In the genomic region with DNA sequence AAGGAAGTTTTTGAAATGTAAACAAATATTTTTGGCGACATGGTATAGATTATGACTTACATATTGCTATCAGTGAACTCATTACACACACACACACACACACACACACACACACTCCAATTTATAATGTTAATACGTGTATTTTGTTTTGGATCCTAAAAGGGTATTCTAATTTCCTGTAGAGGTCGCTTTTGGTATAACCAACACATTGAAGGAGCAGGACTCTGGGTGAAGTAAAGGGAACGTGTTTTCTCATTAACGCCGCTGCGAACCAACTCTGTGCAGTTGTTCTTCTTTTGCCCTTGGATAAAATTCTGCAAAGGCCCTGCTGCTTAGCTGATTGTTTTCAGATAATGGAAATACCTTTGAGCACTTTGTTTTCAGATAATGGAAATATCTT, we compare ENCODE assay signal across 8 cellular contexts.
DNase-seq lines count a peak whose midpoint lies in the region; FAIRE-seq and TF ChIP-seq lines count a peak whose summit lies in the region.
"Had no signal": no experiment of that assay in that cellular context is flagged by ENCODE, and none has a peak within 500 bp of the region (broad histone marks: within the 10 kb centered on the region; RNA-seq: fewer than 3 reads in every experiment).

No MANE protein-coding gene starts in this region.

- H3K36me3 ChIP-seq in OCI-LY3 (replicated peaks; ENCODE audit: low read depth, low read length), result no peaks in the 10 kb centered on the region

- FAIRE-seq in GM18507 (lab: Jason Lieb, UNC), result no peak

- DNase-seq in GM18507 (ENCODE audit: extremely low spot score, insufficient read length, low read depth) (peak; percentile 1), HFF-Myc (ENCODE audit: extremely low read depth, low read depth) (no peak), medulla oblongata (ENCODE audit: extremely low spot score) (peak; percentile 60), COLO668 (lab: John Stamatoyannopoulos, UW; ENCODE audit: unreplicated experiment) (no peak), NCI-H1436 (lab: John Stamatoyannopoulos, UW) (no peak), hepatic stellate cell (ENCODE audit: low spot score) (no peak)
- DNase-seq: NCI-H2081 treated with DMSO at 0.1 percent for 48 hours had no signal

- H3K4me2 ChIP-seq in OCI-LY3 (ENCODE audit: low read length), result peak overlapping the region; percentile 47

- no peak overlapping the region for H3K9ac ChIP-seq in OCI-LY3 (ENCODE audit: low read length)

- peak; percentile 4 for TF ChIP-seq CTCF in HFF-Myc (IDR thresholded peaks at IDR 0.05; ENCODE audit: low read depth, low read length, missing control alignments)
- TF ChIP-seq CTCF in OCI-LY3 (IDR thresholded peaks at IDR 0.05; ENCODE audit: low read depth, low read length), result peak; percentile 96

- no peak overlapping the region for H3K27ac ChIP-seq in OCI-LY3 (ENCODE audit: low read length)

- H2AFZ ChIP-seq in OCI-LY3 (ENCODE audit: low read depth, low read length), result peak overlapping the region; percentile 33

- 0 out of 2 replicates have a peak, but pooled peaks cover 3% of the 10 kb centered on the region for H3K9me3 ChIP-seq in OCI-LY3 (ENCODE audit: insufficient read depth, low read length)

- no peaks in the 10 kb centered on the region for H3K79me2 ChIP-seq in OCI-LY3 (ENCODE audit: low read length)

- peaks cover 5% of the 10 kb centered on the region for H3K4me1 ChIP-seq in OCI-LY3 (ENCODE audit: low read length)

- H3K27me3 ChIP-seq in OCI-LY3 (ENCODE audit: low read depth, low read length), result no peaks in the 10 kb centered on the region

- H4K20me1 ChIP-seq in OCI-LY3 (ENCODE audit: insufficient read depth, low read length), result no peaks in the 10 kb centered on the region

- no peak overlapping the region for H3K4me3 ChIP-seq in HFF-Myc (replicated peaks; ENCODE audit: low read depth, low read length)
- H3K4me3 ChIP-seq in OCI-LY3 (ENCODE audit: low read length), result peak overlapping the region; percentile 32

Comparison
In these comparisons a context has a peak if more than half of its experiments do, and no peak if none do; other contexts are left out.
1. DNase-seq: peak in GM18507 (single experiment) and medulla oblongata (single experiment); none in HFF-Myc (single experiment), COLO668 (single experiment), NCI-H1436 (single experiment) and hepatic stellate cell (single experiment).